20 cellular contexts compared by ENCODE assay signal in the genomic region with DNA sequence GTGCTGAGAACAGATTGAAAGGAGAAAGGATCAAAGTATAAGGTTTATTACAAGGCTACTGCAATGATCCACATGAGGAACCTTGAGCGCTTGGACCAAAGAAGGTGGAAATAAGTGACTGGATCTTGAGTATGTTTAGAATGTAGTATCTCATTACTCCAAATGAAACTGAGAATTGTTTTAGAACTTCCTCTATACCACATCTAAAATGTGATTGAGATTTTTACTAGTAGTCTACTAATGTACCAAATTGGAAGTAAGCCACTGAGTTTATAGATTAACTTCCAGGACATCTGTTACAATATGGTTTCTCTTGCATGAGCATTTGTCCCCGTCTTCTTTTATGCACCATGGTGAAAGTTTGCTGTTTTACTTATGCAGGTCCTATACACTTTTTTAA.
DNase-seq lines count a peak whose midpoint lies in the region; ATAC-seq and TF ChIP-seq lines count a peak whose summit lies in the region.
"Had no signal": no experiment of that assay in that cellular context is flagged by ENCODE, and none has a peak within 500 bp of the region (broad histone marks: within the 10 kb centered on the region; RNA-seq: fewer than 3 reads in every experiment).

No MANE protein-coding gene starts in this region.

- intact Hi-C loops in lower leg skin (cut with DNase I; ENCODE audit: low total_unique reads): no loop called here

- no peak for TF ChIP-seq POLR2A in lower leg skin (IDR thresholded peaks at IDR 0.05)

- no peak overlapping the region for H3K4me3 ChIP-seq in lower leg skin (ENCODE audit: low read depth, poor library complexity, severe bottlenecking)
- H3K4me3 ChIP-seq: A549; BLaER1 treated with 17β-estradiol and CSF1 and Interleukin-3, amounts not matched to agents 10 nM and 100 nM had no signal

- ATAC-seq in GM18508 (IDR thresholded peaks at IDR 0.05; ENCODE audit: insufficient read depth, unreplicated experiment) (peak; percentile 49), GM19438 (IDR thresholded peaks at IDR 0.05; ENCODE audit: low read depth, unreplicated experiment) (peak; percentile 51), GM21529 (IDR thresholded peaks at IDR 0.05; ENCODE audit: unreplicated experiment) (peak; percentile 59), HG03139 (IDR thresholded peaks at IDR 0.05; ENCODE audit: unreplicated experiment) (peak; percentile 55), esophagus mucosa (no peak)
- ATAC-seq: A549; CD8-positive, alpha-beta T cell had no signal

- no peak for TF ChIP-seq CTCF in lower leg skin (IDR thresholded peaks at IDR 0.05)

- DNase-seq in lower leg skin (ENCODE audit: low spot score in 2 of 2) (no peak), DMS114 treated with DMSO at 0.1 percent for 48 hours (lab: John Stamatoyannopoulos, UW; ENCODE audit: unreplicated experiment) (no peak)
- DNase-seq in stimulated activated CD4-positive, alpha-beta T cell treated with anti-CD3 and anti-CD28 coated beads, Interleukin-4, amount 100 ng/mL, for 4 hours: no peak
- DNase-seq: AML-193; Caco-2; Calu3; CD4-positive, alpha-beta T cell; CD8-positive, alpha-beta T cell; DMS153; DMS79; DND-41; EL; GF-D8 had no signal

- 86 to 94% methylated on average over 2 of the region's 2 CpGs for WGBS in lower leg skin, 2 donors
